In the genomic region with DNA sequence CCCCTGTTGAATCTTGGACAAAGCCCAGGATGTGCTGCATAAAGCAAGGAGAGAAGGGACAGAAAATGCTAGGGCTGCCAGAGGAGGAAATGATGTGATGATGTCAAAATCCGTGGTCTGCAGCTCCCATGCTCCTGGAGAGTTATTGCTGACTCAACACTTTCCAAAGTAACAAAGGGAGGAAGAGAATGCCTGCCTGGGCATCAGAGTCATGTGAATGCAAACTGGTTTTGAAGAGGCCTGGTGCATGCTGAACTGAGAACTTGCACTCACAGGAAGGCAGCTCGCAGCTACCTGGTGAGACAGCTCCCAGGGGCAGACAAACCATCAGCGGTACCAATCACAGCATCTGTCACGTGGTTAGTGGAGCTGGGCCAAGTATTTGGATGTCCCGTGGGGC, we compare ENCODE assay signal across 12 cellular contexts. TPM values are rescaled to one million over a fixed set of nuclear protein-coding genes. Genes with fewer than 3 reads are reported as not detected.
DNase-seq lines count a peak whose midpoint lies in the region; ATAC-seq and TF ChIP-seq lines count a peak whose summit lies in the region.
"Had no signal": no experiment of that assay in that cellular context is flagged by ENCODE, and none has a peak within 500 bp of the region (broad histone marks: within the 10 kb centered on the region; RNA-seq: fewer than 3 reads in every experiment).

No MANE protein-coding gene starts in this region.

- POLR2A ChIA-PET in HEK293 (lab: Yijun Ruan, JAX), result interaction anchor here (0.7 kb wide), 1 partner anchor 637 kb away, joined by 7 read pairs; no protein-coding TSS in a partner anchor

- peak; percentile 29 for DNase-seq in glomerular endothelial cell (ENCODE audit: extremely low read depth, low read depth, low spot score)
- DNase-seq in stromal cell of bone marrow (ENCODE audit: low read depth), result peak; percentile 28
- DNase-seq in posterior cingulate gyrus, result no peak
- no peak for DNase-seq in NCI-H128 (lab: John Stamatoyannopoulos, UW; ENCODE audit: unreplicated experiment)
- DNase-seq: GF-D8; HFFc6; midbrain; NCI-H2029 treated with DMSO at 0.1 percent for 48 hours; stimulated activated naive CD8-positive, alpha-beta T cell treated with anti-CD3 and anti-CD28 coated beads, Interleukin-15, amount 100 ng/mL, for 72 hours had no signal

- CTCF ChIA-PET in HEK293 (lab: Yijun Ruan, JAX), result interaction anchor here (0.6 to 2.3 kb wide), 7 partner anchors 10 to 1377 kb away, joined by 3 to 14 read pairs (median 3); partner anchors contain the start of gene EXOSC6

- intact Hi-C loops in posterior cingulate gyrus (cut with DNase I), result no loop called here

- H3K27ac ChIP-seq in HEK293 (ENCODE audit: extremely low read depth, low read depth, low read length) (no peak overlapping the region), VCaP (peak overlapping the region; percentile 47)

- peaks cover 0 to 17% of the 10 kb centered on the region in 2 experiments; a peak in 2 of 3 replicates for H3K36me3 ChIP-seq in HEK293 (ENCODE audit: control insufficient read depth in 2 of 2, insufficient read depth in 1 of 2, low read length in 2 of 2)

- H3K9me3 ChIP-seq in HEK293 (ENCODE audit: control insufficient read depth, insufficient read depth, low read depth, low read length), result no peaks in the 10 kb centered on the region

- no peak for ATAC-seq in GM21576 (IDR thresholded peaks at IDR 0.05; ENCODE audit: unreplicated experiment)
- ATAC-seq: stimulated activated naive CD8-positive, alpha-beta T cell treated with anti-CD3 and anti-CD28 coated beads, Interleukin-15, amount 100 ng/mL, for 72 hours had no signal

- no peak for TF ChIP-seq CTCF in HEK293 (tag by site-specific recombination; IDR thresholded peaks at IDR 0.05)
- no peak for TF ChIP-seq CTCF in VCaP (conservative IDR thresholded peaks at IDR 0.05)

- peaks cover 2% of the 10 kb centered on the region; the same call in 1 of the 2 replicates for H3K4me1 ChIP-seq in HEK293 (ENCODE audit: control insufficient read depth, insufficient read depth, low read length)

- no peak overlapping the region for H3K4me3 ChIP-seq in HEK293 (ENCODE audit: low read depth, low read length)

TF ChIP-seq in HEK293, 187 proteins besides CTCF, POLR2A, EP300 and RAD21 (continues in another document):
- TF ChIP-seq KLF16 (tag by site-specific recombination; IDR thresholded peaks at IDR 0.05) (no peak), ZXDB (tag by site-specific recombination; IDR thresholded peaks at IDR 0.05) (0 out of 2 replicates have a peak, but pooled peaks have one; percentile 25), HOXC10 (CRISPR knock-in tag; IDR thresholded peaks at IDR 0.05) (no peak), ZBTB17 (tag by site-specific recombination; IDR thresholded peaks at IDR 0.05) (peak; percentile 79), ZNF544 (tag by site-specific recombination; IDR thresholded peaks at IDR 0.05) (no peak), PRDM1 (tag by site-specific recombination; IDR thresholded peaks at IDR 0.05) (0 out of 2 replicates have a peak, but pooled peaks have one; percentile 36), ZNF391 (tag by site-specific recombination; IDR thresholded peaks at IDR 0.05; ENCODE audit: borderline replicate concordance, low read depth) (no peak), ZNF280D (tag by site-specific recombination; IDR thresholded peaks at IDR 0.05) (no peak), ZNF548 (tag by site-specific recombination; IDR thresholded peaks at IDR 0.05) (no peak), ZNF514 (tag by site-specific recombination; IDR thresholded peaks at IDR 0.05) (no peak), GLIS2 (tag by site-specific recombination; IDR thresholded peaks at IDR 0.05) (no peak), PATZ1 (tag by site-specific recombination; IDR thresholded peaks at IDR 0.05) (0 out of 2 replicates have a peak, but pooled peaks have one; percentile 8), ZNF629 (tag by site-specific recombination; IDR thresholded peaks at IDR 0.05) (peak; percentile 37; the same call in 1 of the 2 replicates), ZNF350 (tag by site-specific recombination; IDR thresholded peaks at IDR 0.05) (no peak), ZNF510 (tag by site-specific recombination; IDR thresholded peaks at IDR 0.05; ENCODE audit: insufficient replicate concordance) (no peak), ZNF776 (tag by site-specific recombination; IDR thresholded peaks at IDR 0.05; ENCODE audit: borderline replicate concordance) (no peak), ZBTB21 (tag by site-specific recombination; IDR thresholded peaks at IDR 0.05) (0 out of 2 replicates have a peak, but pooled peaks have one; percentile 10)
- TF ChIP-seq, protein P1, sequence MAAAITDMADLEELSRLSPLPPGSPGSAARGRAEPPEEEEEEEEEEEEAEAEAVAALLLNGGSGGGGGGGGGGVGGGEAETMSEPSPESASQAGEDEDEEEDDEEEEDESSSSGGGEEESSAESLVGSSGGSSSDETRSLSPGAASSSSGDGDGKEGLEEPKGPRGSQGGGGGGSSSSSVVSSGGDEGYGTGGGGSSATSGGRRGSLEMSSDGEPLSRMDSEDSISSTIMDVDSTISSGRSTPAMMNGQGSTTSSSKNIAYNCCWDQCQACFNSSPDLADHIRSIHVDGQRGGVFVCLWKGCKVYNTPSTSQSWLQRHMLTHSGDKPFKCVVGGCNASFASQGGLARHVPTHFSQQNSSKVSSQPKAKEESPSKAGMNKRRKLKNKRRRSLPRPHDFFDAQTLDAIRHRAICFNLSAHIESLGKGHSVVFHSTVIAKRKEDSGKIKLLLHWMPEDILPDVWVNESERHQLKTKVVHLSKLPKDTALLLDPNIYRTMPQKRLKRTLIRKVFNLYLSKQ (tag by site-specific recombination; IDR thresholded peaks at IDR 0.05; ENCODE audit: borderline replicate concordance), result no peak

RNA-seq across cellular contexts. Expression of gene MARVELD3, which starts 2.8 kb away (rescaled TPM):
- 0.12 TPM in 1 of 2 replicates, not detected in the other for total RNA-seq in glomerular endothelial cell
- total RNA-seq: HFFc6 had no signal

RNA-seq across cellular contexts. Expression of gene TAT, which starts 51.9 kb away (rescaled TPM):
- total RNA-seq in glomerular endothelial cell, result not detected in 2 replicates
- total RNA-seq: HFFc6 had no signal

Comparison
In these comparisons a context has a peak if more than half of its experiments do, and no peak if none do; other contexts are left out.
1. DNase-seq: peak in glomerular endothelial cell (single experiment) and stromal cell of bone marrow (single experiment); none in posterior cingulate gyrus (0 of 10) and NCI-H128 (single experiment).